In the genomic region with DNA sequence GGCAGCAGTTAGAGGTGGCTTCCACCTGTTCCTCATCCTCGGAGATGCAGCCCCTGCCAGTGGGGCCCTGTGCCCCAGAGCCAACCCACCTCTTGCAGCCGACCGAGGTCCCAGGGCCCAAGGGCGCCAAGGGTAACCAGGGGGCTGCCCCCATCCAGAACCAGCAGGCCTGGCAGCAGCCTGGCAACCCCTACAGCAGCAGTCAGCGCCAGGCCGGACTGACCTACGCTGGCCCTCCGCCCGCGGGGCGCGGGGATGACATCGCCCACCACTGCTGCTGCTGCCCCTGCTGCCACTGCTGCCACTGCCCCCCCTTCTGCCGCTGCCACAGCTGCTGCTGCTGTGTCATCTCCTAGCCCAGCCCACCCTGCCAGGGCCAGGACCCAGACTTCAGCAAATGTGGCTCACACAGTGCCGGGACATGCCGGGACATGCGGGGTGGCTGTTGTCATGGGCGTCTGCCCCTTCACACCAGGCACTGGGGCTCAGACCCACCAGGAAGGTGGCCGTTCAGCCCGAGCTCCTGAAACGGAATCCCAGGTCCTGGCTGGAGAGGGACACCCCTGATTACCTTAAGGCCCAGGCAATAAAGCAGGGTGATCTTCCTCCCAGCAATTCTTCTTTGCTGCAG, we compare ENCODE assay signal across 24 cellular contexts. TPM values are rescaled to one million over a fixed set of nuclear protein-coding genes. Genes with fewer than 3 reads are reported as not detected.
DNase-seq lines count a peak whose midpoint lies in the region; ATAC-seq and TF ChIP-seq lines count a peak whose summit lies in the region.
"Had no signal": no experiment of that assay in that cellular context is flagged by ENCODE, and none has a peak within 500 bp of the region (broad histone marks: within the 10 kb centered on the region; RNA-seq: fewer than 3 reads in every experiment).

No MANE protein-coding gene starts in this region.

- in situ Hi-C loops in KBM-7 (cut with MboI; ENCODE audit: low pct_unique_long_range_greater_than_20kb, low sequenced_read_pairs): no loop called here

- H3K9me3 ChIP-seq in NT2/D1 (ENCODE audit: insufficient read depth, low read length): no peaks in the 10 kb centered on the region
- H3K9me3 ChIP-seq in esophagus squamous epithelium: no peaks in the 10 kb centered on the region
- H3K9me3 ChIP-seq: tibial artery had no signal

- CTCF ChIA-PET in Calu3 (lab: Charles Lee): interaction anchor here (1.4 to 2.0 kb wide), 2 partner anchors 11 to 99 kb away, joined by 4 to 5 read pairs; no protein-coding TSS in a partner anchor

- TF ChIP-seq CTCF in Calu3 (IDR thresholded peaks at IDR 0.05; ENCODE audit: unreplicated experiment): no peak
- no peak for TF ChIP-seq CTCF in esophagus squamous epithelium (IDR thresholded peaks at IDR 0.05)

- BruUV-seq in Calu3 (replicated peaks; lab: Mats Ljungman, UMichigan): no TSS peak

- ATAC-seq in stimulated activated effector memory CD8-positive, alpha-beta T cell treated with anti-CD3 and anti-CD28 coated beads, Interleukin-12 subunit alpha, Interleukin-12 subunit beta, amount 100 ng/mL, for 72 hours: no peak
- ATAC-seq: activated CD4-positive, alpha-beta T cell treated with anti-CD3 and anti-CD28 coated beads for 36 hours; activated CD8-positive, alpha-beta memory T cell treated with anti-CD3 and anti-CD28 coated beads, Interleukin-2, amount 10 ng/mL, durations not matched to agents 7 days and 5 days; Right ventricle myocardium inferior had no signal

- H3K36me3 ChIP-seq in NT2/D1 (ENCODE audit: insufficient read depth, insufficient read length, low read length): no peaks in the 10 kb centered on the region
- no peaks in the 10 kb centered on the region for H3K36me3 ChIP-seq in esophagus squamous epithelium
- H3K36me3 ChIP-seq: tibial artery had no signal

- no peak overlapping the region for H3K4me3 ChIP-seq in NT2/D1 (ENCODE audit: insufficient read length, low read depth)
- H3K4me3 ChIP-seq in esophagus squamous epithelium: peak overlapping the region; percentile 32 to 62 (median 53)
- H3K4me3 ChIP-seq: hepatocyte, tibial artery had no signal

- H3K4me1 ChIP-seq in NT2/D1 (ENCODE audit: insufficient read depth, insufficient read length): peaks cover 40% of the 10 kb centered on the region
- peaks cover 38 to 70% (median 48%) of the 10 kb centered on the region in 3 donors for H3K4me1 ChIP-seq in esophagus squamous epithelium

- peak overlapping the region; percentile 95 for H3K27ac Mint-ChIP-seq in Calu3 (ENCODE audit: unreplicated experiment)
- H3K27ac Mint-ChIP-seq in stimulated activated effector memory CD8-positive, alpha-beta T cell treated with anti-CD3 and anti-CD28 coated beads, Interleukin-12 subunit alpha, Interleukin-12 subunit beta, amount 100 ng/mL, for 72 hours: peak overlapping the region; percentile 45
- H3K27ac Mint-ChIP-seq: activated CD4-positive, alpha-beta T cell treated with anti-CD3 and anti-CD28 coated beads for 36 hours; activated naive CD8-positive, alpha-beta T cell treated with anti-CD3 and anti-CD28 coated beads for 36 hours had no signal

- peaks cover 30% of the 10 kb centered on the region for H3K36me3 Mint-ChIP-seq in Calu3 (ENCODE audit: insufficient read depth, unreplicated experiment)
- peaks cover 7% of the 10 kb centered on the region for H3K36me3 Mint-ChIP-seq in stimulated activated effector memory CD8-positive, alpha-beta T cell treated with anti-CD3 and anti-CD28 coated beads, Interleukin-12 subunit alpha, Interleukin-12 subunit beta, amount 100 ng/mL, for 72 hours
- H3K36me3 Mint-ChIP-seq: activated CD8-positive, alpha-beta memory T cell treated with anti-CD3 and anti-CD28 coated beads, Interleukin-2, amount 10 ng/mL, durations not matched to agents 7 days and 5 days; activated naive CD8-positive, alpha-beta T cell treated with anti-CD3 and anti-CD28 coated beads for 36 hours had no signal

- peak overlapping the region; percentile 92 to 97 (median 96) for H3K27ac ChIP-seq in esophagus squamous epithelium
- H3K27ac ChIP-seq: hepatocyte, tibial artery had no signal

- H3K27me3 ChIP-seq in NT2/D1 (ENCODE audit: insufficient read depth, insufficient read length) (peaks cover 13% of the 10 kb centered on the region), esophagus squamous epithelium (peaks cover 0 to 38% (median 0%) of the 10 kb centered on the region in 4 donors)
- H3K27me3 ChIP-seq: hepatocyte had no signal

- no peak for TF ChIP-seq POLR2A in esophagus squamous epithelium (IDR thresholded peaks at IDR 0.05)

- peaks cover 19% of the 10 kb centered on the region for H3K4me1 Mint-ChIP-seq in Calu3 (ENCODE audit: low read depth, unreplicated experiment)
- H3K4me1 Mint-ChIP-seq in stimulated activated effector memory CD8-positive, alpha-beta T cell treated with anti-CD3 and anti-CD28 coated beads, Interleukin-12 subunit alpha, Interleukin-12 subunit beta, amount 100 ng/mL, for 72 hours: peaks cover 12% of the 10 kb centered on the region

- DNase-seq in Calu3 (no peak), NT2/D1 (ENCODE audit: low read depth, low spot score) (no peak), esophagus squamous epithelium (lab: John Stamatoyannopoulos, UW) (no peak), KBM-7 (no peak), SHP77 (lab: John Stamatoyannopoulos, UW) (no peak), occipital lobe (lab: John Stamatoyannopoulos, UW) (no peak)
- no peak for DNase-seq in stimulated activated effector memory CD8-positive, alpha-beta T cell treated with anti-CD3 and anti-CD28 coated beads, Interleukin-12 subunit alpha, Interleukin-12 subunit beta, amount 100 ng/mL, for 72 hours (ENCODE audit: low spot score in 2 of 2)
- DNase-seq: activated CD4-positive, alpha-beta T cell treated with anti-CD3 and anti-CD28 coated beads for 36 hours; activated CD8-positive, alpha-beta memory T cell treated with anti-CD3 and anti-CD28 coated beads, Interleukin-2, amount 10 ng/mL, durations not matched to agents 7 days and 5 days; activated naive CD8-positive, alpha-beta T cell treated with anti-CD3 and anti-CD28 coated beads for 36 hours; AML-193; cortex of kidney; H7; NCI-H1105 treated with DMSO at 0.1 percent for 48 hours; NCI-H2107; NCI-H524 treated with DMSO at 0.1 percent for 48 hours; stimulated activated naive CD4-positive, alpha-beta T cell; tibial artery had no signal

- peak overlapping the region; percentile 72 for H3K4me3 Mint-ChIP-seq in Calu3 (ENCODE audit: low read depth, unreplicated experiment)
- H3K4me3 Mint-ChIP-seq in stimulated activated effector memory CD8-positive, alpha-beta T cell treated with anti-CD3 and anti-CD28 coated beads, Interleukin-12 subunit alpha, Interleukin-12 subunit beta, amount 100 ng/mL, for 72 hours: no peak overlapping the region
- H3K4me3 Mint-ChIP-seq: activated CD4-positive, alpha-beta T cell treated with anti-CD3 and anti-CD28 coated beads for 36 hours; activated CD8-positive, alpha-beta memory T cell treated with anti-CD3 and anti-CD28 coated beads, Interleukin-2, amount 10 ng/mL, durations not matched to agents 7 days and 5 days; activated naive CD8-positive, alpha-beta T cell treated with anti-CD3 and anti-CD28 coated beads for 36 hours had no signal

- peak overlapping the region; percentile 67 for H3K9ac ChIP-seq in NT2/D1 (ENCODE audit: insufficient read length, low read depth)

- H3K9me3 Mint-ChIP-seq in Calu3 (ENCODE audit: low read depth, unreplicated experiment): no peaks in the 10 kb centered on the region
- no peaks in the 10 kb centered on the region for H3K9me3 Mint-ChIP-seq in stimulated activated effector memory CD8-positive, alpha-beta T cell treated with anti-CD3 and anti-CD28 coated beads, Interleukin-12 subunit alpha, Interleukin-12 subunit beta, amount 100 ng/mL, for 72 hours
- H3K9me3 Mint-ChIP-seq: activated naive CD8-positive, alpha-beta T cell treated with anti-CD3 and anti-CD28 coated beads for 36 hours had no signal

- intact Hi-C loops in Calu3 (cut with micrococcal nuclease; ENCODE audit: unreplicated experiment): loop anchor here (2.0 to 5.0 kb wide), 2 partner anchors 49 to 109 kb away; no protein-coding TSS in a partner anchor
- intact Hi-C loops in esophagus squamous epithelium (cut with DNase I): loop anchor here (5.0 kb wide), 1 partner anchor 109 kb away; no protein-coding TSS in a partner anchor

- H3K27me3 Mint-ChIP-seq in Calu3 (ENCODE audit: unreplicated experiment): no peaks in the 10 kb centered on the region
- H3K27me3 Mint-ChIP-seq: activated CD8-positive, alpha-beta memory T cell treated with anti-CD3 and anti-CD28 coated beads, Interleukin-2, amount 10 ng/mL, durations not matched to agents 7 days and 5 days had no signal

- WGBS in esophagus squamous epithelium, 2 donors: 95% methylated on average over 3 of the region's 21 CpGs; no CpG with 5 or more reads in 1 of the 2 donors

RNA-seq across cellular contexts. Expression of a gene that starts 0.8 kb away (rescaled TPM):
- total RNA-seq in Calu3 (2022): 3.0 and 3.6 TPM in 2 replicates
- total RNA-seq in esophagus squamous epithelium: 100 to 1,000 TPM; 114 to 301 (median 152) TPM
- not detected for total RNA-seq in occipital lobe
- total RNA-seq: Right ventricle myocardium inferior had no signal

RNA-seq across cellular contexts. Expression of a gene that starts 1.5 kb away (rescaled TPM):
- 1.6 and 1.7 TPM in 2 replicates for total RNA-seq in Calu3 (2022)
- 1 to 10 TPM; 1.2 to 5.2 (median 3.0) TPM for total RNA-seq in esophagus squamous epithelium
- total RNA-seq in occipital lobe: not detected
- total RNA-seq: activated CD4-positive, alpha-beta T cell treated with anti-CD3 and anti-CD28 coated beads for 36 hours; activated CD8-positive, alpha-beta memory T cell treated with anti-CD3 and anti-CD28 coated beads, Interleukin-2, amount 10 ng/mL, durations not matched to agents 7 days and 5 days; activated naive CD8-positive, alpha-beta T cell treated with anti-CD3 and anti-CD28 coated beads for 36 hours; Daoy; H7; liver; osteocyte; Right ventricle myocardium inferior had no signal

RNA-seq across cellular contexts. Expression of a gene that starts 3.8 kb away (rescaled TPM):
- total RNA-seq in Calu3 (2022) (10.1 and 14.2 TPM in 2 replicates), esophagus squamous epithelium (1 to 10 TPM; 2.3 to 3.2 (median 2.5) TPM), occipital lobe (1.4 TPM)
- total RNA-seq: Daoy, LHCN-M2 had no signal

RNA-seq across cellular contexts. Expression of a gene that starts 4.9 kb away (rescaled TPM):
- total RNA-seq in Calu3 (2022): 0.26 and 0.34 TPM in 2 replicates
- 1 to 10 TPM in 1 of 4 donors, under 1 TPM in 2, not detected in 1; 0.11 to 1.7 (median 0.38) TPM for total RNA-seq in esophagus squamous epithelium
- total RNA-seq in occipital lobe: 0.16 TPM
- total RNA-seq: activated CD4-positive, alpha-beta T cell treated with anti-CD3 and anti-CD28 coated beads for 36 hours; activated CD8-positive, alpha-beta memory T cell treated with anti-CD3 and anti-CD28 coated beads, Interleukin-2, amount 10 ng/mL, durations not matched to agents 7 days and 5 days; activated naive CD8-positive, alpha-beta T cell treated with anti-CD3 and anti-CD28 coated beads for 36 hours; Daoy; liver; osteocyte; Right ventricle myocardium inferior had no signal

RNA-seq across cellular contexts. Expression of a gene that starts 15.3 kb away (rescaled TPM):
- 360 and 383 TPM in 2 replicates for total RNA-seq in Calu3 (2022)
- total RNA-seq in esophagus squamous epithelium: 100 to 1,000 TPM; 367 to 753 (median 540) TPM
- 68.9 TPM for total RNA-seq in occipital lobe

Comparison
In these comparisons a context has a peak if more than half of its experiments do, and no peak if none do; other contexts are left out.
1. RNA of a gene that starts 0.8 kb away (total RNA-seq): 114 to 301 TPM in esophagus squamous epithelium; 3.0 to 3.6 TPM in Calu3 and not detected in occipital lobe (single experiment); every median in the first group is over 10 times any median in the second.